13 cellular contexts compared by ENCODE assay signal in the genomic region with DNA sequence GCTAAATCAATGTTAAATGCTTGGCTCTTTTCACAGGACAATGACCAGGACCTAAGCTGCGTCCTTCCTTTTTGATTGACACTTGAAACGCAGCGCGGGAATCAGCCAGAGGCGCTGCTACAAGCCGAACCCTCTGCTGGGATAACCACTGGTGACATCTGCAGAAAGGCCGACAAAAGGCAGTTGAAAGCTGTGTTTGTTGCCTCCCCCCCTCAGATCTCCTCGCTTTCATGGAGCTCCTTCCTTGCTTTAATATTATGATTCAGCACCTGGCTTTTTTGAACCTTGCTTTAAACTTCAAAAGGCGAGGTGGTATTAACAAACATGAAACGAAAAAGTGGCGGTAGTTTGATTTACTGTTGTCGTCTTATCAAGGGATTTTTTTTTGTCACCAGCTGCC.
"Had no signal": no experiment of that assay in that cellular context is flagged by ENCODE, and none has a peak within 500 bp of the region (broad histone marks: within the 10 kb centered on the region; RNA-seq: fewer than 3 reads in every experiment).

No MANE protein-coding gene starts in this region.

- H3K27me3 ChIP-seq: ovary, suprapubic skin had no signal

- H3K27ac ChIP-seq: dorsolateral prefrontal cortex, gastroesophageal sphincter, lower lobe of right lung, ovary, suprapubic skin had no signal

- H3K9me3 ChIP-seq: gastroesophageal sphincter, lower lobe of right lung, ovary, suprapubic skin had no signal

- H3K36me3 Mint-ChIP-seq: WTC11 had no signal

- H3K4me3 Mint-ChIP-seq: activated T-helper 17 cell treated with anti-CD3 and anti-CD28 coated beads, Interleukin-2, amount 50 U/mL, for 72 hours; stimulated activated naive CD8-positive, alpha-beta T cell treated with anti-CD3 and anti-CD28 coated beads, Interleukin-15, Interleukin-2, amounts not matched to agents 100 ng/mL and 50 ng/mL, for 24 hours; WTC11 had no signal

- H3K36me3 ChIP-seq: cardiac muscle cell, gastroesophageal sphincter, lower lobe of right lung, ovary, suprapubic skin had no signal

- H3K4me1 ChIP-seq: gastroesophageal sphincter, lower lobe of right lung, suprapubic skin had no signal

- H3K4me1 Mint-ChIP-seq: activated T-helper 17 cell treated with anti-CD3 and anti-CD28 coated beads, Interleukin-2, amount 50 U/mL, for 72 hours had no signal

- ATAC-seq: activated T-helper 17 cell treated with anti-CD3 and anti-CD28 coated beads, Interleukin-2, amount 50 U/mL, for 72 hours; gastroesophageal sphincter; left colon; sciatic nerve; WTC11 had no signal

- H3K4me3 ChIP-seq: cardiac muscle cell, dorsolateral prefrontal cortex, gastroesophageal sphincter, lower lobe of right lung, ovary, suprapubic skin had no signal

- H3K27ac Mint-ChIP-seq: activated T-helper 17 cell treated with anti-CD3 and anti-CD28 coated beads, Interleukin-2, amount 50 U/mL, for 72 hours; stimulated activated naive CD8-positive, alpha-beta T cell treated with anti-CD3 and anti-CD28 coated beads, Interleukin-15, Interleukin-2, amounts not matched to agents 100 ng/mL and 50 ng/mL, for 24 hours; WTC11 had no signal

- DNase-seq: activated naive CD4-positive, alpha-beta T cell treated with anti-CD3 and anti-CD28 coated beads, Interleukin-2, amount 50 U/mL, for 16 hours; dorsolateral prefrontal cortex; left colon; lower lobe of right lung; ovary; trophoblast cell had no signal
